9 cellular contexts compared by ENCODE assay signal in the genomic region with DNA sequence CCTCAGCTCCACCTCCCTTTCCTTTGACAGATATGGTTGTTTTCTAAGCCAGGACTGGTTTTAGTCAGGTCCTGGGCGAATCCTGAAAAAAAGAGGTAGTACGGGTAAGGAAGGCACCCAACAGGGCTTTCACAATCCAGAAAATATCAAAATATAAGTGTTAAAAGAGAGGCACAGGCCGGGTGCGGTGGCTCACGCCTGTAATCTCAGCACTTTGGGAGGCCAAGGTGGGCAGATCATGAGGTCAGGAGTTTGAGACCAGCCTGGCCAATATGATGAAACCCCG. TPM values are rescaled to one million over a fixed set of nuclear protein-coding genes. Genes with fewer than 3 reads are reported as not detected.
A peak's percentile ranks its signal among the peaks of the same experiment; 100 is the strongest.
DNase-seq lines count a peak whose midpoint lies in the region; ATAC-seq and TF ChIP-seq lines count a peak whose summit lies in the region.
"Not testable (repeated sequence)": the region's sequence is repeated elsewhere in the genome, so short reads cannot be mapped to it uniquely, and the experiment has no call there.
"Had no signal": no experiment of that assay in that cellular context is flagged by ENCODE, and none has a peak within 500 bp of the region (broad histone marks: within the 10 kb centered on the region; RNA-seq: fewer than 3 reads in every experiment).

No MANE protein-coding gene starts in this region.

- H3K9me3 Mint-ChIP-seq in CD4-positive, alpha-beta memory T cell; IgD-negative memory B cell; T-cell; activated T-cell treated with anti-CD3 and anti-CD28 coated beads, Interleukin-2, amount 50 U/mL, for 24 hours; immature natural killer cell; neural crest cell; type B pancreatic cell: not testable (repeated sequence)
- H3K9me3 Mint-ChIP-seq in brain: peaks cover 0 to 14% (median 0%) of the 10 kb centered on the region in 5 experiments

- POLR2A ChIA-PET in CD4-positive, alpha-beta memory T cell (lab: Charles Lee; ENCODE audit: partially characterized antibody): interaction anchor here (0.6 to 7.4 kb wide), 8 partner anchors 10 to 398 kb away, joined by 3 to 75 read pairs (median 6); partner anchors contain the start of genes ALDOA, QPRT and TAOK2
- POLR2A ChIA-PET in T-cell (lab: Charles Lee): interaction anchor here in 1 of 2 donors (1.0 kb wide), 1 partner anchor 167 kb away, joined by 4 read pairs; no protein-coding TSS in a partner anchor

- peak overlapping the region; percentile 64 to 99 (median 98) for H3K4me3 Mint-ChIP-seq in CD4-positive, alpha-beta memory T cell
- H3K4me3 Mint-ChIP-seq in IgD-negative memory B cell: peak overlapping the region in 3 of 4 donors; percentile 21 to 89 (median 29)
- H3K4me3 Mint-ChIP-seq in T-cell: peak overlapping the region; percentile 96 to 99 (median 98)
- peak overlapping the region; percentile 99 for H3K4me3 Mint-ChIP-seq in activated T-cell treated with anti-CD3 and anti-CD28 coated beads, Interleukin-2, amount 50 U/mL, for 24 hours
- H3K4me3 Mint-ChIP-seq in brain: peak overlapping the region; percentile 50 to 82 (median 79)
- H3K4me3 Mint-ChIP-seq in immature natural killer cell: peak overlapping the region; percentile 93 to 100 (median 96)
- H3K4me3 Mint-ChIP-seq in neural crest cell: peak overlapping the region; percentile 65
- H3K4me3 Mint-ChIP-seq in type B pancreatic cell: peak overlapping the region; percentile 86

- not testable (repeated sequence) for H3K27me3 ChIP-seq in CD4-positive, alpha-beta memory T cell (ENCODE audit: insufficient read depth, low read length)

- peaks cover 30 to 53% of the 10 kb centered on the region in 2 donors for H3K36me3 Mint-ChIP-seq in CD4-positive, alpha-beta memory T cell
- not testable (repeated sequence) for H3K36me3 Mint-ChIP-seq in IgD-negative memory B cell; brain; neural crest cell (ENCODE audit: low read depth); type B pancreatic cell
- H3K36me3 Mint-ChIP-seq in T-cell (peaks cover 12% of the 10 kb centered on the region), immature natural killer cell (peaks cover 23 to 40% (median 38%) of the 10 kb centered on the region in 3 donors)
- peaks cover 63% of the 10 kb centered on the region for H3K36me3 Mint-ChIP-seq in activated T-cell treated with anti-CD3 and anti-CD28 coated beads, Interleukin-2, amount 50 U/mL, for 24 hours (ENCODE audit: low read depth)

- H3K4me1 ChIP-seq in CD4-positive, alpha-beta memory T cell (ENCODE audit: insufficient read depth, low read length): peaks cover 50% of the 10 kb centered on the region

- TF ChIP-seq CTCF in brain (conservative IDR thresholded peaks at IDR 0.05); neural crest cell (conservative IDR thresholded peaks at IDR 0.05); type B pancreatic cell (conservative IDR thresholded peaks at IDR 0.05): not testable (repeated sequence)

- DNase-seq in CD4-positive, alpha-beta memory T cell; T-cell; activated T-cell treated with anti-CD3 and anti-CD28 coated beads, Interleukin-2, amount 50 U/mL, for 24 hours; neural crest cell (ENCODE audit: low read depth, low spot score); type B pancreatic cell (ENCODE audit: extremely low spot score, unreplicated experiment): not testable (repeated sequence)
- DNase-seq in immature natural killer cell: peak in 1 of 3 donors; percentile 10

- CTCF ChIA-PET in CD4-positive, alpha-beta memory T cell (lab: Charles Lee; ENCODE audit: partially characterized antibody): interaction anchor here (0.8 to 1.3 kb wide), 3 partner anchors 12 to 24 kb away, joined by 3 to 4 read pairs (median 3); partner anchors contain the start of gene QPRT
- CTCF ChIA-PET in T-cell (lab: Charles Lee): not testable (repeated sequence)

- not testable (repeated sequence) for H3K9me3 ChIP-seq in CD4-positive, alpha-beta memory T cell (ENCODE audit: control insufficient read depth in 1 of 2, low read length in 2 of 2)

- peak overlapping the region; percentile 82 for H3K27ac ChIP-seq in CD4-positive, alpha-beta memory T cell (ENCODE audit: low read depth, low read length)

- H3K36me3 ChIP-seq in CD4-positive, alpha-beta memory T cell (ENCODE audit: insufficient read depth, low read length): not testable (repeated sequence)

- H3K4me1 Mint-ChIP-seq in CD4-positive, alpha-beta memory T cell: peaks cover 23 to 77% (median 45%) of the 10 kb centered on the region in 4 donors
- H3K4me1 Mint-ChIP-seq in IgD-negative memory B cell: peaks cover 15 to 36% (median 33%) of the 10 kb centered on the region in 3 donors
- H3K4me1 Mint-ChIP-seq in T-cell: peaks cover 44 to 78% (median 63%) of the 10 kb centered on the region in 3 donors
- peaks cover 53% of the 10 kb centered on the region for H3K4me1 Mint-ChIP-seq in activated T-cell treated with anti-CD3 and anti-CD28 coated beads, Interleukin-2, amount 50 U/mL, for 24 hours (ENCODE audit: low read depth)
- peaks cover 42% of the 10 kb centered on the region for H3K4me1 Mint-ChIP-seq in brain
- peaks cover 69 to 70% of the 10 kb centered on the region in 2 donors for H3K4me1 Mint-ChIP-seq in immature natural killer cell
- peaks cover 31% of the 10 kb centered on the region for H3K4me1 Mint-ChIP-seq in neural crest cell
- peaks cover 27% of the 10 kb centered on the region for H3K4me1 Mint-ChIP-seq in type B pancreatic cell (ENCODE audit: unreplicated experiment)

- H3K27me3 Mint-ChIP-seq in CD4-positive, alpha-beta memory T cell; IgD-negative memory B cell; T-cell; activated T-cell treated with anti-CD3 and anti-CD28 coated beads, Interleukin-2, amount 50 U/mL, for 24 hours; brain; neural crest cell (ENCODE audit: low read depth); type B pancreatic cell: not testable (repeated sequence)
- H3K27me3 Mint-ChIP-seq in immature natural killer cell (ENCODE audit: low read depth in 3 of 3): peaks cover 32 to 52% (median 44%) of the 10 kb centered on the region in 3 donors

- not testable (repeated sequence) for ATAC-seq in T-cell (replicated peaks in 1 of 4)

- peak overlapping the region in 1 of 2 donors; percentile 78 for H3K4me3 ChIP-seq in CD4-positive, alpha-beta memory T cell (ENCODE audit: low read length in 2 of 2)

- intact Hi-C loops in CD4-positive, alpha-beta memory T cell (cut with micrococcal nuclease): not testable (repeated sequence)

- H3K27ac Mint-ChIP-seq in CD4-positive, alpha-beta memory T cell: peak overlapping the region in 6 of 7 donors; percentile 75 to 100 (median 94)
- peak overlapping the region in 1 of 3 donors; percentile 69 for H3K27ac Mint-ChIP-seq in IgD-negative memory B cell
- H3K27ac Mint-ChIP-seq in T-cell: peak overlapping the region; percentile 96 to 98
- peak overlapping the region; percentile 98 for H3K27ac Mint-ChIP-seq in activated T-cell treated with anti-CD3 and anti-CD28 coated beads, Interleukin-2, amount 50 U/mL, for 24 hours
- peak overlapping the region; percentile 72 to 99 (median 96) for H3K27ac Mint-ChIP-seq in brain
- H3K27ac Mint-ChIP-seq in immature natural killer cell: peak overlapping the region; percentile 91 to 100 (median 98)
- H3K27ac Mint-ChIP-seq in neural crest cell (ENCODE audit: unreplicated experiment): not testable (repeated sequence)
- H3K27ac Mint-ChIP-seq in type B pancreatic cell: peak overlapping the region; percentile 94

RNA-seq across cellular contexts. Expression of gene SPN, which starts 4.2 kb away (rescaled TPM):
- 100 to 1,000 TPM; 168 to 175 TPM for total RNA-seq in CD4-positive, alpha-beta memory T cell
- 100 to 1,000 TPM in 1 of 2 donors, 10 to 100 TPM in 1; 86.3 to 208 TPM for polyA plus RNA-seq in CD4-positive, alpha-beta memory T cell
- polyA plus RNA-seq in IgD-negative memory B cell (11.0 TPM), brain (ENCODE audit: insufficient read depth, low read depth, low replicate concordance) (0.37 TPM), immature natural killer cell (100 to 1,000 TPM; 231 to 632 (median 323) TPM)
- total RNA-seq in T-cell (100 to 1,000 TPM; 124 to 172 (median 161) TPM), neural crest cell (0.07 and 0.16 TPM in 2 replicates), type B pancreatic cell (ENCODE audit: low replicate concordance) (0.14 and 0.31 TPM in 2 replicates)
- total RNA-seq: chondrocyte had no signal

RNA-seq across cellular contexts. Expression of gene QPRT, which starts 11.7 kb away (rescaled TPM):
- 1 to 10 TPM in 1 of 2 experiments, under 1 TPM in 1; 0.99 to 1.1 TPM for total RNA-seq in CD4-positive, alpha-beta memory T cell
- under 1 TPM; 0.53 to 0.69 TPM for polyA plus RNA-seq in CD4-positive, alpha-beta memory T cell
- polyA plus RNA-seq in IgD-negative memory B cell (not detected), brain (ENCODE audit: insufficient read depth, low read depth, low replicate concordance) (9.4 TPM), immature natural killer cell (1 to 10 TPM in 2 of 3 donors, under 1 TPM in 1; 0.81 to 4.7 (median 2.1) TPM)
- total RNA-seq in T-cell (1 to 10 TPM; 1.4 to 2.5 (median 2.1) TPM), neural crest cell (77.3 and 79.5 TPM in 2 replicates), type B pancreatic cell (ENCODE audit: low replicate concordance) (92.3 and 129 TPM in 2 replicates)

Comparison
In these comparisons a context has a peak if more than half of its experiments do, and no peak if none do; other contexts are left out.
1. H3K4me3 Mint-ChIP-seq: peak in every context shown above with its lines; median percentile 99 in activated T-cell treated with anti-CD3 and anti-CD28 coated beads, Interleukin-2, amount 50 U/mL, for 24 hours; 98 in CD4-positive, alpha-beta memory T cell; 98 in T-cell; 96 in immature natural killer cell; 86 in type B pancreatic cell; 79 in brain; 65 in neural crest cell; 29 in IgD-negative memory B cell.
2. RNA of gene SPN, which starts 4.2 kb away (total RNA-seq): 168 to 175 TPM in CD4-positive, alpha-beta memory T cell and 124 to 172 TPM in T-cell; 0.14 to 0.31 TPM in type B pancreatic cell and 0.07 to 0.16 TPM in neural crest cell; every median in the first group is over 10 times any median in the second.
3. RNA of gene QPRT, which starts 11.7 kb away (total RNA-seq): 92.3 to 129 TPM in type B pancreatic cell and 77.3 to 79.5 TPM in neural crest cell; 1.4 to 2.5 TPM in T-cell and 0.99 to 1.1 TPM in CD4-positive, alpha-beta memory T cell; every median in the first group is over 10 times any median in the second.